1 cellular context compared by ENCODE assay signal in the genomic region with DNA sequence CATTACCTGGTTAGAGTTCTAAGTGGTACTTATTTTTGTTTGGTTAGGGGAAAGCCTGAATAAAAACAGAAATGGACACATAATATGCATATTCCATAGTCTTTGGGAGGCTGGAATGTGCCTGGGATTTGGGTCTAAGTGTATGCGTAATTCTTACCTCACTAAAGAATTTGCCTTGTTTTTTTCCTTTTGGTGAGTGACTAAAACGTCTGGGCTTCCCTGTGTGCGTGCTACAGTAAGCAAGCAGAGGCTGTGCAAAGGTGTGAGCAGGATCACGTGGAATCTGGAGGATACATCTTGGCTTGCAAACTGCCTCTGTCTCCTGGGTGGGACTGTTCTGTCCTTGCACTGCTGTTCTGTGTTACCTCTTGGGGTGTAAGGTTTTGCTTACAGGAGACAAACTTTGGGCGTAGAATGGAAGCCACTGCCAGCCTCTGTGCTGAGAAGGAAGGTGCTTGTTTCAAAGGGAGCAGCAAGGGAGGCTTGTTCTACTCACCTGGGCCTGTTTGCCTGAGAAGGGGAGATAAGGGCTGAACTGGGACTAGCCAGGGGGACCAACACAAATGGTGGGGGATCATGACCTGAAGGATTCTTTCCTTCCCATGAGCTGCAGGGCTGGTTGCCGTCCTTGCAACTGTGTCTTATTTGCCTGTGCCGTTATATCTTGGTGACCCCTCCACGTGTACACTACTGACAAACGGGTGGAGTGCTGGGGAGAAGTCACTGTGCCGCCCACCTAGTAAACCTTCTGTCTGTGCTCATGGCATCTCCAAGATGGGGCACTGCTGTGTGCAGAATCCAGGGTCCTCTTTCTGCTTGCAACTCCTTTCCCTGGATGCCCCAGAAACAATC.
TF ChIP-seq lines count a peak whose summit lies in the region.

No MANE protein-coding gene starts in this region.

TF ChIP-seq in HepG2, 621 proteins besides CTCF, POLR2A, EP300 and RAD21 (continued from another document and continues in another):
- TF ChIP-seq, protein P1, sequence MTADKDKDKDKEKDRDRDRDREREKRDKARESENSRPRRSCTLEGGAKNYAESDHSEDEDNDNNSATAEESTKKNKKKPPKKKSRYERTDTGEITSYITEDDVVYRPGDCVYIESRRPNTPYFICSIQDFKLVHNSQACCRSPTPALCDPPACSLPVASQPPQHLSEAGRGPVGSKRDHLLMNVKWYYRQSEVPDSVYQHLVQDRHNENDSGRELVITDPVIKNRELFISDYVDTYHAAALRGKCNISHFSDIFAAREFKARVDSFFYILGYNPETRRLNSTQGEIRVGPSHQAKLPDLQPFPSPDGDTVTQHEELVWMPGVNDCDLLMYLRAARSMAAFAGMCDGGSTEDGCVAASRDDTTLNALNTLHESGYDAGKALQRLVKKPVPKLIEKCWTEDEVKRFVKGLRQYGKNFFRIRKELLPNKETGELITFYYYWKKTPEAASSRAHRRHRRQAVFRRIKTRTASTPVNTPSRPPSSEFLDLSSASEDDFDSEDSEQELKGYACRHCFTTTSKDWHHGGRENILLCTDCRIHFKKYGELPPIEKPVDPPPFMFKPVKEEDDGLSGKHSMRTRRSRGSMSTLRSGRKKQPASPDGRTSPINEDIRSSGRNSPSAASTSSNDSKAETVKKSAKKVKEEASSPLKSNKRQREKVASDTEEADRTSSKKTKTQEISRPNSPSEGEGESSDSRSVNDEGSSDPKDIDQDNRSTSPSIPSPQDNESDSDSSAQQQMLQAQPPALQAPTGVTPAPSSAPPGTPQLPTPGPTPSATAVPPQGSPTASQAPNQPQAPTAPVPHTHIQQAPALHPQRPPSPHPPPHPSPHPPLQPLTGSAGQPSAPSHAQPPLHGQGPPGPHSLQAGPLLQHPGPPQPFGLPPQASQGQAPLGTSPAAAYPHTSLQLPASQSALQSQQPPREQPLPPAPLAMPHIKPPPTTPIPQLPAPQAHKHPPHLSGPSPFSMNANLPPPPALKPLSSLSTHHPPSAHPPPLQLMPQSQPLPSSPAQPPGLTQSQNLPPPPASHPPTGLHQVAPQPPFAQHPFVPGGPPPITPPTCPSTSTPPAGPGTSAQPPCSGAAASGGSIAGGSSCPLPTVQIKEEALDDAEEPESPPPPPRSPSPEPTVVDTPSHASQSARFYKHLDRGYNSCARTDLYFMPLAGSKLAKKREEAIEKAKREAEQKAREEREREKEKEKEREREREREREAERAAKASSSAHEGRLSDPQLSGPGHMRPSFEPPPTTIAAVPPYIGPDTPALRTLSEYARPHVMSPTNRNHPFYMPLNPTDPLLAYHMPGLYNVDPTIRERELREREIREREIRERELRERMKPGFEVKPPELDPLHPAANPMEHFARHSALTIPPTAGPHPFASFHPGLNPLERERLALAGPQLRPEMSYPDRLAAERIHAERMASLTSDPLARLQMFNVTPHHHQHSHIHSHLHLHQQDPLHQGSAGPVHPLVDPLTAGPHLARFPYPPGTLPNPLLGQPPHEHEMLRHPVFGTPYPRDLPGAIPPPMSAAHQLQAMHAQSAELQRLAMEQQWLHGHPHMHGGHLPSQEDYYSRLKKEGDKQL (CRISPR knock-in tag; IDR thresholded peaks at IDR 0.05; ENCODE audit: low read depth): no peak
- TF ChIP-seq, protein P2, sequence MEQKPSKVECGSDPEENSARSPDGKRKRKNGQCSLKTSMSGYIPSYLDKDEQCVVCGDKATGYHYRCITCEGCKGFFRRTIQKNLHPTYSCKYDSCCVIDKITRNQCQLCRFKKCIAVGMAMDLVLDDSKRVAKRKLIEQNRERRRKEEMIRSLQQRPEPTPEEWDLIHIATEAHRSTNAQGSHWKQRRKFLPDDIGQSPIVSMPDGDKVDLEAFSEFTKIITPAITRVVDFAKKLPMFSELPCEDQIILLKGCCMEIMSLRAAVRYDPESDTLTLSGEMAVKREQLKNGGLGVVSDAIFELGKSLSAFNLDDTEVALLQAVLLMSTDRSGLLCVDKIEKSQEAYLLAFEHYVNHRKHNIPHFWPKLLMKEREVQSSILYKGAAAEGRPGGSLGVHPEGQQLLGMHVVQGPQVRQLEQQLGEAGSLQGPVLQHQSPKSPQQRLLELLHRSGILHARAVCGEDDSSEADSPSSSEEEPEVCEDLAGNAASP (CRISPR knock-in tag; IDR thresholded peaks at IDR 0.05; ENCODE audit: borderline replicate concordance): no peak
- TF ChIP-seq KDM4B (CRISPR knock-in tag; IDR thresholded peaks at IDR 0.05): no peak
- no peak for TF ChIP-seq SNAPC2 (CRISPR knock-in tag; IDR thresholded peaks at IDR 0.05)
- TF ChIP-seq ZNF468 (CRISPR knock-in tag; IDR thresholded peaks at IDR 0.05): no peak
- no peak for TF ChIP-seq SOX13 (IDR thresholded peaks at IDR 0.05)
- TF ChIP-seq SOX13 (CRISPR knock-in tag; conservative IDR thresholded peaks at IDR 0.05 in 1 of 2, IDR thresholded peaks at IDR 0.05 in 1 of 2): peak; percentile 23 to 50; a peak in 1 of 4 replicates
- no peak for TF ChIP-seq GZF1 (CRISPR knock-in tag; IDR thresholded peaks at IDR 0.05)
- TF ChIP-seq NFE2L2 (IDR thresholded peaks at IDR 0.05; ENCODE audit: low read length): no peak
- no peak for TF ChIP-seq ZNF749 (CRISPR knock-in tag; IDR thresholded peaks at IDR 0.05; ENCODE audit: borderline replicate concordance)
- TF ChIP-seq FOXK2 (IDR thresholded peaks at IDR 0.05): no peak
- TF ChIP-seq, protein P3, sequence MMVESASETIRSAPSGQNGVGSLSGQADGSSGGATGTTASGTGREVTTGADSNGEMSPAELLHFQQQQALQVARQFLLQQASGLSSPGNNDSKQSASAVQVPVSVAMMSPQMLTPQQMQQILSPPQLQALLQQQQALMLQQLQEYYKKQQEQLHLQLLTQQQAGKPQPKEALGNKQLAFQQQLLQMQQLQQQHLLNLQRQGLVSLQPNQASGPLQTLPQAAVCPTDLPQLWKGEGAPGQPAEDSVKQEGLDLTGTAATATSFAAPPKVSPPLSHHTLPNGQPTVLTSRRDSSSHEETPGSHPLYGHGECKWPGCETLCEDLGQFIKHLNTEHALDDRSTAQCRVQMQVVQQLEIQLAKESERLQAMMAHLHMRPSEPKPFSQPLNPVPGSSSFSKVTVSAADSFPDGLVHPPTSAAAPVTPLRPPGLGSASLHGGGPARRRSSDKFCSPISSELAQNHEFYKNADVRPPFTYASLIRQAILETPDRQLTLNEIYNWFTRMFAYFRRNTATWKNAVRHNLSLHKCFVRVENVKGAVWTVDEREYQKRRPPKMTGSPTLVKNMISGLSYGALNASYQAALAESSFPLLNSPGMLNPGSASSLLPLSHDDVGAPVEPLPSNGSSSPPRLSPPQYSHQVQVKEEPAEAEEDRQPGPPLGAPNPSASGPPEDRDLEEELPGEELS (CRISPR knock-in tag; IDR thresholded peaks at IDR 0.05): no peak
- TF ChIP-seq ZNF546 (CRISPR knock-in tag; conservative IDR thresholded peaks at IDR 0.05): no peak
- TF ChIP-seq FOSL2 (CRISPR knock-in tag; IDR thresholded peaks at IDR 0.05): no peak
- no peak for TF ChIP-seq PCBP2 (optimal IDR thresholded peaks at IDR 0.05; ENCODE audit: low read depth, low read length, poor library complexity, severe bottlenecking)
- TF ChIP-seq ZNF720 (CRISPR knock-in tag; IDR thresholded peaks at IDR 0.05): no peak
- no peak for TF ChIP-seq ZNF207 (IDR thresholded peaks at IDR 0.05; ENCODE audit: borderline replicate concordance)
- no peak; the same call in 1 of the 2 replicates for TF ChIP-seq HES4 (CRISPR knock-in tag; IDR thresholded peaks at IDR 0.05; ENCODE audit: borderline replicate concordance)
- TF ChIP-seq, protein P4, sequence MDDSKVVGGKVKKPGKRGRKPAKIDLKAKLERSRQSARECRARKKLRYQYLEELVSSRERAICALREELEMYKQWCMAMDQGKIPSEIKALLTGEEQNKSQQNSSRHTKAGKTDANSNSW (CRISPR knock-in tag; IDR thresholded peaks at IDR 0.05; ENCODE audit: borderline replicate concordance): no peak
- TF ChIP-seq ZNF326 (CRISPR knock-in tag; IDR thresholded peaks at IDR 0.05; ENCODE audit: borderline replicate concordance): peak; percentile 33; the same call in 1 of the 2 replicates
- TF ChIP-seq, protein P5, sequence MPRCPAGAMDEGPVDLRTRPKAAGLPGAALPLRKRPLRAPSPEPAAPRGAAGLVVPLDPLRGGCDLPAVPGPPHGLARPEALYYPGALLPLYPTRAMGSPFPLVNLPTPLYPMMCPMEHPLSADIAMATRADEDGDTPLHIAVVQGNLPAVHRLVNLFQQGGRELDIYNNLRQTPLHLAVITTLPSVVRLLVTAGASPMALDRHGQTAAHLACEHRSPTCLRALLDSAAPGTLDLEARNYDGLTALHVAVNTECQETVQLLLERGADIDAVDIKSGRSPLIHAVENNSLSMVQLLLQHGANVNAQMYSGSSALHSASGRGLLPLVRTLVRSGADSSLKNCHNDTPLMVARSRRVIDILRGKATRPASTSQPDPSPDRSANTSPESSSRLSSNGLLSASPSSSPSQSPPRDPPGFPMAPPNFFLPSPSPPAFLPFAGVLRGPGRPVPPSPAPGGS (CRISPR knock-in tag; IDR thresholded peaks at IDR 0.05): no peak
- TF ChIP-seq MEIS1 (CRISPR knock-in tag; IDR thresholded peaks at IDR 0.05; ENCODE audit: borderline replicate concordance): no peak
- no peak for TF ChIP-seq NR2F2 (IDR thresholded peaks at IDR 0.05; ENCODE audit: borderline replicate concordance, low read depth)
- TF ChIP-seq EHMT2 (IDR thresholded peaks at IDR 0.05; ENCODE audit: borderline replicate concordance, low read depth, low read length): no peak
- no peak for TF ChIP-seq ZNF337 (CRISPR knock-in tag; IDR thresholded peaks at IDR 0.05; ENCODE audit: borderline replicate concordance, low read depth)
- TF ChIP-seq, protein P6, sequence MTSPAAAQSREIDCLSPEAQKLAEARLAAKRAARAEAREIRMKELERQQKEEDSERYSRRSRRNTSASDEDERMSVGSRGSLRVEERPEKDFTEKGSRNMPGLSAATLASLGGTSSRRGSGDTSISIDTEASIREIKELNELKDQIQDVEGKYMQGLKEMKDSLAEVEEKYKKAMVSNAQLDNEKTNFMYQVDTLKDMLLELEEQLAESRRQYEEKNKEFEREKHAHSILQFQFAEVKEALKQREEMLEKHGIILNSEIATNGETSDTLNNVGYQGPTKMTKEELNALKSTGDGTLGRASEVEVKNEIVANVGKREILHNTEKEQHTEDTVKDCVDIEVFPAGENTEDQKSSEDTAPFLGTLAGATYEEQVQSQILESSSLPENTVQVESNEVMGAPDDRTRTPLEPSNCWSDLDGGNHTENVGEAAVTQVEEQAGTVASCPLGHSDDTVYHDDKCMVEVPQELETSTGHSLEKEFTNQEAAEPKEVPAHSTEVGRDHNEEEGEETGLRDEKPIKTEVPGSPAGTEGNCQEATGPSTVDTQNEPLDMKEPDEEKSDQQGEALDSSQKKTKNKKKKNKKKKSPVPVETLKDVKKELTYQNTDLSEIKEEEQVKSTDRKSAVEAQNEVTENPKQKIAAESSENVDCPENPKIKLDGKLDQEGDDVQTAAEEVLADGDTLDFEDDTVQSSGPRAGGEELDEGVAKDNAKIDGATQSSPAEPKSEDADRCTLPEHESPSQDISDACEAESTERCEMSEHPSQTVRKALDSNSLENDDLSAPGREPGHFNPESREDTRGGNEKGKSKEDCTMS (CRISPR knock-in tag; conservative IDR thresholded peaks at IDR 0.05): no peak
- TF ChIP-seq, protein P7, sequence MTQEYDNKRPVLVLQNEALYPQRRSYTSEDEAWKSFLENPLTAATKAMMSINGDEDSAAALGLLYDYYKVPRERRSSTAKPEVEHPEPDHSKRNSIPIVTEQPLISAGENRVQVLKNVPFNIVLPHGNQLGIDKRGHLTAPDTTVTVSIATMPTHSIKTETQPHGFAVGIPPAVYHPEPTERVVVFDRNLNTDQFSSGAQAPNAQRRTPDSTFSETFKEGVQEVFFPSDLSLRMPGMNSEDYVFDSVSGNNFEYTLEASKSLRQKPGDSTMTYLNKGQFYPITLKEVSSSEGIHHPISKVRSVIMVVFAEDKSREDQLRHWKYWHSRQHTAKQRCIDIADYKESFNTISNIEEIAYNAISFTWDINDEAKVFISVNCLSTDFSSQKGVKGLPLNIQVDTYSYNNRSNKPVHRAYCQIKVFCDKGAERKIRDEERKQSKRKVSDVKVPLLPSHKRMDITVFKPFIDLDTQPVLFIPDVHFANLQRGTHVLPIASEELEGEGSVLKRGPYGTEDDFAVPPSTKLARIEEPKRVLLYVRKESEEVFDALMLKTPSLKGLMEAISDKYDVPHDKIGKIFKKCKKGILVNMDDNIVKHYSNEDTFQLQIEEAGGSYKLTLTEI (CRISPR knock-in tag; conservative IDR thresholded peaks at IDR 0.05): no peak
- TF ChIP-seq ZSCAN20 (CRISPR knock-in tag; IDR thresholded peaks at IDR 0.05; ENCODE audit: borderline replicate concordance): no peak
- TF ChIP-seq, protein P8, sequence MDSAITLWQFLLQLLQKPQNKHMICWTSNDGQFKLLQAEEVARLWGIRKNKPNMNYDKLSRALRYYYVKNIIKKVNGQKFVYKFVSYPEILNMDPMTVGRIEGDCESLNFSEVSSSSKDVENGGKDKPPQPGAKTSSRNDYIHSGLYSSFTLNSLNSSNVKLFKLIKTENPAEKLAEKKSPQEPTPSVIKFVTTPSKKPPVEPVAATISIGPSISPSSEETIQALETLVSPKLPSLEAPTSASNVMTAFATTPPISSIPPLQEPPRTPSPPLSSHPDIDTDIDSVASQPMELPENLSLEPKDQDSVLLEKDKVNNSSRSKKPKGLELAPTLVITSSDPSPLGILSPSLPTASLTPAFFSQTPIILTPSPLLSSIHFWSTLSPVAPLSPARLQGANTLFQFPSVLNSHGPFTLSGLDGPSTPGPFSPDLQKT (CRISPR knock-in tag; IDR thresholded peaks at IDR 0.05; ENCODE audit: borderline replicate concordance): no peak
- TF ChIP-seq, protein P9, sequence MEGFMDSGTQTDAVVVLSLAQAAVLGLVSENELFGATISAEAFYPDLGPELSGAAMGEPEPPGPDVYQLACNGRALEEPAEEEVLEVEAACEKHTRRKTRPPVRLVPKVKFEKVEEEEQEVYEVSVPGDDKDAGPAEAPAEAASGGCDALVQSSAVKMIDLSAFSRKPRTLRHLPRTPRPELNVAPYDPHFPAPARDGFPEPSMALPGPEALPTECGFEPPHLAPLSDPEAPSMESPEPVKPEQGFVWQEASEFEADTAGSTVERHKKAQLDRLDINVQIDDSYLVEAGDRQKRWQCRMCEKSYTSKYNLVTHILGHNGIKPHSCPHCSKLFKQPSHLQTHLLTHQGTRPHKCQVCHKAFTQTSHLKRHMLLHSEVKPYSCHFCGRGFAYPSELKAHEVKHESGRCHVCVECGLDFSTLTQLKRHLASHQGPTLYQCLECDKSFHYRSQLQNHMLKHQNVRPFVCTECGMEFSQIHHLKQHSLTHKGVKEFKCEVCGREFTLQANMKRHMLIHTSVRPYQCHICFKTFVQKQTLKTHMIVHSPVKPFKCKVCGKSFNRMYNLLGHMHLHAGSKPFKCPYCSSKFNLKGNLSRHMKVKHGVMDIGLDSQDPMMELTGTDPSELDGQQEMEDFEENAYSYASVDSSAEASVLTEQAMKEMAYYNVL (CRISPR knock-in tag; IDR thresholded peaks at IDR 0.05; ENCODE audit: borderline replicate concordance): no peak; the same call in 1 of the 2 replicates
- no peak for TF ChIP-seq SIN3B (IDR thresholded peaks at IDR 0.05; ENCODE audit: low read length)
- TF ChIP-seq ZNF446 (CRISPR knock-in tag; IDR thresholded peaks at IDR 0.05): no peak
- peak; percentile 61 for TF ChIP-seq POLR2AphosphoS2 (IDR thresholded peaks at IDR 0.05; ENCODE audit: low read depth, low read length)
- no peak for TF ChIP-seq ZNF790 (CRISPR knock-in tag; IDR thresholded peaks at IDR 0.05; ENCODE audit: borderline replicate concordance)
- TF ChIP-seq, protein P10, sequence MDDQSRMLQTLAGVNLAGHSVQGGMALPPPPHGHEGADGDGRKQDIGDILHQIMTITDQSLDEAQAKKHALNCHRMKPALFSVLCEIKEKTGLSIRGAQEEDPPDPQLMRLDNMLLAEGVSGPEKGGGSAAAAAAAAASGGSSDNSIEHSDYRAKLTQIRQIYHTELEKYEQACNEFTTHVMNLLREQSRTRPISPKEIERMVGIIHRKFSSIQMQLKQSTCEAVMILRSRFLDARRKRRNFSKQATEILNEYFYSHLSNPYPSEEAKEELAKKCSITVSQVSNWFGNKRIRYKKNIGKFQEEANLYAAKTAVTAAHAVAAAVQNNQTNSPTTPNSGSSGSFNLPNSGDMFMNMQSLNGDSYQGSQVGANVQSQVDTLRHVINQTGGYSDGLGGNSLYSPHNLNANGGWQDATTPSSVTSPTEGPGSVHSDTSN (CRISPR knock-in tag; IDR thresholded peaks at IDR 0.05; ENCODE audit: borderline replicate concordance): no peak
- TF ChIP-seq DMAP1 (CRISPR knock-in tag; IDR thresholded peaks at IDR 0.05): no peak
- no peak for TF ChIP-seq NFE2L1 (CRISPR knock-in tag; IDR thresholded peaks at IDR 0.05; ENCODE audit: borderline replicate concordance)
